15 cellular contexts compared by ENCODE assay signal in genomic region chr12:89243786-89244185, GRCh38.
DNase-seq lines count a peak whose midpoint lies in the region; ATAC-seq and TF ChIP-seq lines count a peak whose summit lies in the region.
"Had no signal": no experiment of that assay in that cellular context is flagged by ENCODE, and none has a peak within 500 bp of the region (broad histone marks: within the 10 kb centered on the region; RNA-seq: fewer than 3 reads in every experiment).

No MANE protein-coding gene starts in this region.

- peak overlapping the region; percentile 86 for H3K27ac Mint-ChIP-seq in activated T-cell treated with anti-CD3 and anti-CD28 coated beads, Interleukin-2, amount 50 U/mL, for 24 hours

- ATAC-seq in stimulated activated naive CD8-positive, alpha-beta T cell treated with anti-CD3 and anti-CD28 coated beads, Interleukin-15, Interleukin-2, amounts not matched to agents 100 U/mL and 50 U/mL, for 24 hours: peak; percentile 31
- no peak for ATAC-seq in GM18511 (IDR thresholded peaks at IDR 0.05; ENCODE audit: unreplicated experiment)

- H3K27me3 Mint-ChIP-seq in activated T-cell treated with anti-CD3 and anti-CD28 coated beads, Interleukin-2, amount 50 U/mL, for 24 hours: no peaks in the 10 kb centered on the region

- DNase-seq in activated T-cell treated with anti-CD3 and anti-CD28 coated beads, Interleukin-2, amount 50 U/mL, for 24 hours: no peak
- no peak for DNase-seq in activated T-cell treated with anti-CD3 and anti-CD28 coated beads for 4 hours
- DNase-seq in NCI-H226: peak; percentile 16
- peak; percentile 67 for DNase-seq in epithelial cell of esophagus (ENCODE audit: low read depth)
- DNase-seq in stimulated activated naive CD8-positive, alpha-beta T cell treated with anti-CD3 and anti-CD28 coated beads, Interleukin-15, Interleukin-2, amounts not matched to agents 100 U/mL and 50 U/mL, for 24 hours: no peak
- DNase-seq in substantia nigra (lab: John Stamatoyannopoulos, UW): no peak
- no peak for DNase-seq in cerebellar cortex (ENCODE audit: low spot score)
- DNase-seq: aorta, dermis blood vessel endothelial cell, DMS153, NCI-H1417, ovary, T-helper 9 cell, thyroid gland had no signal

- no peak overlapping the region for H3K4me3 ChIP-seq in epithelial cell of esophagus (ENCODE audit: low read length)
- H3K4me3 ChIP-seq: ovary, thyroid gland had no signal

- no peak overlapping the region for H3K4me3 Mint-ChIP-seq in activated T-cell treated with anti-CD3 and anti-CD28 coated beads, Interleukin-2, amount 50 U/mL, for 24 hours

- no peak for TF ChIP-seq CTCF in epithelial cell of esophagus (IDR thresholded peaks at IDR 0.05; ENCODE audit: insufficient read depth, low read depth, low read length, missing control alignments)

- no peaks in the 10 kb centered on the region for H3K36me3 Mint-ChIP-seq in activated T-cell treated with anti-CD3 and anti-CD28 coated beads, Interleukin-2, amount 50 U/mL, for 24 hours (ENCODE audit: low read depth)

- H3K4me1 Mint-ChIP-seq in activated T-cell treated with anti-CD3 and anti-CD28 coated beads, Interleukin-2, amount 50 U/mL, for 24 hours (ENCODE audit: low read depth): peaks cover 51% of the 10 kb centered on the region

- H3K9me3 Mint-ChIP-seq in activated T-cell treated with anti-CD3 and anti-CD28 coated beads, Interleukin-2, amount 50 U/mL, for 24 hours: peaks cover 5% of the 10 kb centered on the region

- no peak overlapping the region for H3K27ac ChIP-seq in substantia nigra (ENCODE audit: low read depth, low read length, poor library complexity, severe bottlenecking)
- H3K27ac ChIP-seq: ovary, thyroid gland had no signal

Comparison
In these comparisons a context has a peak if more than half of its experiments do, and no peak if none do; other contexts are left out.
1. DNase-seq: peak in NCI-H226 (single experiment) and epithelial cell of esophagus (single experiment); none in activated T-cell treated with anti-CD3 and anti-CD28 coated beads, Interleukin-2, amount 50 U/mL, for 24 hours (single experiment), activated T-cell treated with anti-CD3 and anti-CD28 coated beads for 4 hours (single experiment), stimulated activated naive CD8-positive, alpha-beta T cell treated with anti-CD3 and anti-CD28 coated beads, Interleukin-15, Interleukin-2, amounts not matched to agents 100 U/mL and 50 U/mL, for 24 hours (single experiment), substantia nigra (0 of 49) and cerebellar cortex (single experiment).